In genomic region chr15:69881760-69882159, GRCh38 we compare ENCODE assay signal across 13 cellular contexts.
DNase-seq lines count a peak whose midpoint lies in the region; ATAC-seq lines count a peak whose summit lies in the region.
"Had no signal": no experiment of that assay in that cellular context is flagged by ENCODE, and none has a peak within 500 bp of the region (broad histone marks: within the 10 kb centered on the region; RNA-seq: fewer than 3 reads in every experiment).

No MANE protein-coding gene starts in this region.

- no peaks in the 10 kb centered on the region for H3K9me3 ChIP-seq in BLaER1
- no peaks in the 10 kb centered on the region for H3K9me3 ChIP-seq in effector memory CD4-positive, alpha-beta T cell (ENCODE audit: control insufficient read depth, low read length)

- no peak overlapping the region for H3K9ac ChIP-seq in BLaER1

- H3K27me3 ChIP-seq in BLaER1 = no peaks in the 10 kb centered on the region
- H3K27me3 ChIP-seq in effector memory CD4-positive, alpha-beta T cell (replicated peaks; ENCODE audit: control insufficient read depth, insufficient read depth, low read length, poor library complexity, severe bottlenecking) = no peaks in the 10 kb centered on the region

- peak overlapping the region; percentile 59 for H3K4me2 ChIP-seq in BLaER1

- peak; percentile 87 for ATAC-seq in GM18909 (IDR thresholded peaks at IDR 0.05; ENCODE audit: poor library complexity, unreplicated experiment)
- peak; percentile 89 for ATAC-seq in HG03135 (IDR thresholded peaks at IDR 0.05; ENCODE audit: unreplicated experiment)
- ATAC-seq in HG02763 (IDR thresholded peaks at IDR 0.05; ENCODE audit: unreplicated experiment) = no peak

- H3K27ac ChIP-seq in BLaER1 = no peak overlapping the region
- no peak overlapping the region for H3K27ac ChIP-seq in effector memory CD4-positive, alpha-beta T cell (ENCODE audit: insufficient read depth, low read length, poor library complexity, severe bottlenecking)

- H3K36me3 ChIP-seq in BLaER1 = no peaks in the 10 kb centered on the region
- H3K36me3 ChIP-seq in effector memory CD4-positive, alpha-beta T cell (ENCODE audit: control insufficient read depth, insufficient read depth, low read length) = no peaks in the 10 kb centered on the region

- H4K20me1 ChIP-seq in BLaER1 = no peaks in the 10 kb centered on the region; the same call in 1 of the 2 replicates

- no peak overlapping the region for H3K4me3 ChIP-seq in BLaER1
- H3K4me3 ChIP-seq in effector memory CD4-positive, alpha-beta T cell (ENCODE audit: insufficient read depth, low read depth, low read length, poor library complexity, severe bottlenecking) = no peak overlapping the region
- H3K4me3 ChIP-seq: lung had no signal

- H3K4me1 ChIP-seq in BLaER1 = peaks cover 23% of the 10 kb centered on the region
- H3K4me1 ChIP-seq in effector memory CD4-positive, alpha-beta T cell (ENCODE audit: control insufficient read depth, insufficient read depth, low read length, poor library complexity, severe bottlenecking) = no peaks in the 10 kb centered on the region

- DNase-seq in RPMI8226 (peak; percentile 94), HUDEP-2 (lab: John Stamatoyannopoulos, UW; ENCODE audit: unreplicated experiment in 76 of 76) (no peak), NCI-H345 treated with DMSO at 0.1 percent for 48 hours (lab: John Stamatoyannopoulos, UW; ENCODE audit: unreplicated experiment) (no peak)
- DNase-seq in effector memory CD4-positive, alpha-beta T cell = no peak
- DNase-seq: activated CD4-positive, CD25-positive, alpha-beta regulatory T cell treated with anti-CD3 and anti-CD28 coated beads, Interleukin-2, amount 50 U/mL, for 72 hours; activated gamma-delta T cell treated with Interleukin-2 at 50 U/mL for 16 hours; foreskin fibroblast; retina had no signal
